10 cellular contexts compared by ENCODE assay signal in genomic region chr13:30927188-30927587, GRCh38. TPM values are rescaled to one million over a fixed set of nuclear protein-coding genes. Genes with fewer than 3 reads are reported as not detected.
DNase-seq lines count a peak whose midpoint lies in the region; ATAC-seq and TF ChIP-seq lines count a peak whose summit lies in the region.
"Not testable (repeated sequence)": the region's sequence is repeated elsewhere in the genome, so short reads cannot be mapped to it uniquely, and the experiment has no call there.
"Had no signal": no experiment of that assay in that cellular context is flagged by ENCODE, and none has a peak within 500 bp of the region (broad histone marks: within the 10 kb centered on the region; RNA-seq: fewer than 3 reads in every experiment).

No MANE protein-coding gene starts in this region.

- in situ Hi-C loops in GM23248 (cut with MboI); mammary epithelial cell (cut with MboI; ENCODE audit: low sequenced_read_pairs in 2 of 2): not testable (repeated sequence)

- not testable (repeated sequence) for H2AFZ ChIP-seq in GM23248; mammary epithelial cell (ENCODE audit: low read depth, low read length)

- H3K4me1 ChIP-seq in GM23248 (ENCODE audit: insufficient read depth); mammary epithelial cell (ENCODE audit: insufficient read depth, low read length): not testable (repeated sequence)

- 0 out of 2 replicates have a peak overlapping the region, but pooled peaks have one; percentile 1 for H3K27ac ChIP-seq in GM23248
- H3K27ac ChIP-seq in mammary epithelial cell (ENCODE audit: insufficient read depth, low read depth, low read length): not testable (repeated sequence)

- peak; percentile 53 to 81 for ATAC-seq in activated naive CD4-positive, alpha-beta T cell treated with anti-CD3 and anti-CD28 coated beads, Interleukin-2, amount 50 U/mL, for 72 hours
- peak; percentile 16 for ATAC-seq in sciatic nerve

- not testable (repeated sequence) for H3K36me3 Mint-ChIP-seq in activated naive CD4-positive, alpha-beta T cell treated with anti-CD3 and anti-CD28 coated beads, Interleukin-2, amount 50 U/mL, for 72 hours

- not testable (repeated sequence) for H3K9me3 Mint-ChIP-seq in activated naive CD4-positive, alpha-beta T cell treated with anti-CD3 and anti-CD28 coated beads, Interleukin-2, amount 50 U/mL, for 72 hours

- not testable (repeated sequence) for H3K4me3 ChIP-seq in GM23248; mammary epithelial cell (replicated peaks in 1 of 3; ENCODE audit: insufficient read depth in 1 of 3, low read depth in 2 of 3, low read length in 3 of 3); fibroblast of mammary gland (ENCODE audit: control insufficient read depth, low read depth, low read length)

- not testable (repeated sequence) for H3K4me2 ChIP-seq in GM23248 (ENCODE audit: unreplicated experiment); mammary epithelial cell (ENCODE audit: insufficient read depth, low read depth, low read length)

- H3K27me3 ChIP-seq in GM23248 (replicated peaks; ENCODE audit: insufficient read depth); mammary epithelial cell (ENCODE audit: insufficient read depth, low read length): not testable (repeated sequence)

- 70 to 71% methylated on average over 3 of the region's 3 CpGs for WGBS in GM23248 (ENCODE audit: low coverage in 1 of 2, low lambda C conversion rate in 2 of 2, missing lambda C conversion rate in 2 of 2), 2 experiments
- WGBS in mammary epithelial cell (ENCODE audit: low coverage, missing lambda C conversion rate): 75% methylated on average over 2 of the region's 3 CpGs

- DNase-seq in A172 (ENCODE audit: low spot score) (peak; percentile 82), GM23248 (peak; percentile 49), RPMI7951 (ENCODE audit: low read depth) (peak; percentile 23), mammary epithelial cell (peak; percentile 70), fibroblast of mammary gland (ENCODE audit: low read depth) (peak; percentile 66), kidney glomerular epithelial cell (lab: John Stamatoyannopoulos, UW) (peak; percentile 52)
- not testable (repeated sequence) for DNase-seq in activated naive CD4-positive, alpha-beta T cell treated with anti-CD3 and anti-CD28 coated beads, Interleukin-2, amount 50 U/mL, for 72 hours (ENCODE audit: low spot score in 2 of 2); sciatic nerve (ENCODE audit: low spot score)

- intact Hi-C loops in mammary epithelial cell (cut with micrococcal nuclease); sciatic nerve (cut with DNase I): not testable (repeated sequence)

- H3K79me2 ChIP-seq in GM23248 (ENCODE audit: insufficient read depth); mammary epithelial cell (ENCODE audit: insufficient read depth, low read length): not testable (repeated sequence)

- CTCF ChIA-PET in mammary epithelial cell (lab: Charles Lee; ENCODE audit: low non-redundant PET): not testable (repeated sequence)

- TF ChIP-seq CTCF in mammary epithelial cell (conservative IDR thresholded peaks at IDR 0.05 in 1 of 2, IDR thresholded peaks at IDR 0.05 in 1 of 2; ENCODE audit: extremely low read depth in 1 of 2, insufficient read depth in 1 of 2, low read depth in 1 of 2, low read length in 2 of 2); fibroblast of mammary gland (conservative IDR thresholded peaks at IDR 0.05; ENCODE audit: control insufficient read depth, insufficient read depth, low read depth, low read length): not testable (repeated sequence)

- not testable (repeated sequence) for H3K9ac ChIP-seq in GM23248; mammary epithelial cell (ENCODE audit: insufficient read depth, low read length)

- BruUV-seq in mammary epithelial cell (replicated peaks; lab: Mats Ljungman, UMichigan): not testable (repeated sequence)

- not testable (repeated sequence) for H3K9me2 ChIP-seq in GM23248 (ENCODE audit: insufficient read depth)

- H3K9me3 ChIP-seq in GM23248 (ENCODE audit: low read depth); mammary epithelial cell (replicated peaks; ENCODE audit: insufficient read depth, low read length): not testable (repeated sequence)

- peaks cover 88% of the 10 kb centered on the region for H3F3A ChIP-seq in GM23248 (ENCODE audit: insufficient read depth)

- not testable (repeated sequence) for H3K27ac Mint-ChIP-seq in activated naive CD4-positive, alpha-beta T cell treated with anti-CD3 and anti-CD28 coated beads, Interleukin-2, amount 50 U/mL, for 72 hours

- not testable (repeated sequence) for H4K20me1 ChIP-seq in GM23248 (ENCODE audit: insufficient read depth); mammary epithelial cell (ENCODE audit: insufficient read depth, low read length)

- H3K36me3 ChIP-seq in GM23248 (ENCODE audit: low read depth): peaks cover 41% of the 10 kb centered on the region
- not testable (repeated sequence) for H3K36me3 ChIP-seq in mammary epithelial cell (ENCODE audit: insufficient read depth, low read length)

- dilution Hi-C loops in mammary epithelial cell (cut with HindIII; ENCODE audit: low sequenced_read_pairs): loop anchor here (5.0 kb wide), 2 partner anchors 35 to 95 kb away; no protein-coding TSS in a partner anchor

RNA-seq across cellular contexts. Expression of gene TEX26, which starts 5.3 kb away (rescaled TPM):
- total RNA-seq in A172 (2014; rRNA removed; shearing (Covaris generic)): not detected in 2 replicates
- total RNA-seq in GM23248 (2014; rRNA removed; shearing (Covaris generic)): 0.22 TPM in 1 of 2 replicates, not detected in the other
- polyA plus RNA-seq in GM23248 (2016; fragmentation: Nextera tagmentation; extraction: Ambion mirVana): not detected in 2 replicates
- not detected in 2 replicates for total RNA-seq in RPMI7951 (2014; rRNA removed; shearing (Covaris generic))
- total RNA-seq in activated naive CD4-positive, alpha-beta T cell treated with anti-CD3 and anti-CD28 coated beads, Interleukin-2, amount 50 U/mL, for 72 hours: not detected
- not detected for total RNA-seq in mammary epithelial cell
- polyA plus RNA-seq in mammary epithelial cell: not detected
- not detected for polyA minus RNA-seq in mammary epithelial cell
- 0.31 TPM for total RNA-seq in sciatic nerve
- total RNA-seq: CD4-positive, alpha-beta memory T cell had no signal
- polyA plus RNA-seq: BJ; CD4-positive, alpha-beta memory T cell had no signal

RNA-seq across cellular contexts. Expression of gene MEDAG, which starts 21.1 kb away (rescaled TPM):
- not detected in 2 replicates for total RNA-seq in A172 (2014; rRNA removed; shearing (Covaris generic))
- total RNA-seq in GM23248 (2014; rRNA removed; shearing (Covaris generic)): 228 and 243 TPM in 2 replicates
- 84.9 and 86.0 TPM in 2 replicates for polyA plus RNA-seq in GM23248 (2016; fragmentation: Nextera tagmentation; extraction: Ambion mirVana)
- 18.0 and 21.0 TPM in 2 replicates for total RNA-seq in RPMI7951 (2014; rRNA removed; shearing (Covaris generic))
- total RNA-seq in activated naive CD4-positive, alpha-beta T cell treated with anti-CD3 and anti-CD28 coated beads, Interleukin-2, amount 50 U/mL, for 72 hours: not detected
- under 1 TPM in 1 of 2 donors, not detected in 1; 0.33 TPM for total RNA-seq in mammary epithelial cell
- 0.08 TPM for polyA plus RNA-seq in mammary epithelial cell
- not detected for polyA minus RNA-seq in mammary epithelial cell
- total RNA-seq in sciatic nerve: 73.2 TPM
- total RNA-seq: CD4-positive, alpha-beta memory T cell had no signal

Comparison
In these comparisons a context has a peak if more than half of its experiments do, and no peak if none do; other contexts are left out.
1. RNA of gene MEDAG, which starts 21.1 kb away (total RNA-seq): 228 to 243 TPM in GM23248, 73.2 TPM in sciatic nerve (single experiment) and 18.0 to 21.0 TPM in RPMI7951; 0.33 TPM in mammary epithelial cell, not detected in activated naive CD4-positive, alpha-beta T cell treated with anti-CD3 and anti-CD28 coated beads, Interleukin-2, amount 50 U/mL, for 72 hours and not detected in A172; every median in the first group is over 10 times any median in the second.